Comparison of ENCODE assay signal across 32 cellular contexts in genomic region chr16:2526135-2526534, GRCh38. TPM values are rescaled to one million over a fixed set of nuclear protein-coding genes. Genes with fewer than 3 reads are reported as not detected.
DNase-seq lines count a peak whose midpoint lies in the region; ATAC-seq and TF ChIP-seq lines count a peak whose summit lies in the region.
"Had no signal": no experiment of that assay in that cellular context is flagged by ENCODE, and none has a peak within 500 bp of the region (broad histone marks: within the 10 kb centered on the region; RNA-seq: fewer than 3 reads in every experiment).

No MANE protein-coding gene starts in this region.

- no peak for TF ChIP-seq POLR2A in vagina (IDR thresholded peaks at IDR 0.05)

- H4K20me1 ChIP-seq in SK-N-SH (ENCODE audit: insufficient read depth) = no peaks in the 10 kb centered on the region

- TF ChIP-seq EP300 in SK-N-SH (IDR thresholded peaks at IDR 0.05; ENCODE audit: borderline replicate concordance in 1 of 2, low read depth in 1 of 2, low read length in 1 of 2) = no peak

- H3K4me1 ChIP-seq in SK-N-SH (ENCODE audit: control insufficient read depth in 1 of 2, insufficient read depth in 2 of 2, low read depth in 1 of 2, low read length in 1 of 2) = peaks cover 0 to 6% of the 10 kb centered on the region in 2 experiments; a peak in 3 of 4 replicates
- H3K4me1 ChIP-seq in neutrophil (ENCODE audit: control insufficient read depth in 1 of 2, insufficient read depth in 1 of 2, low read depth in 1 of 2, low read length in 1 of 2) = peaks cover 59 to 69% of the 10 kb centered on the region in 2 experiments
- peaks cover 8% of the 10 kb centered on the region for H3K4me1 ChIP-seq in vagina

- peaks cover 28% of the 10 kb centered on the region for H3K4me1 Mint-ChIP-seq in central memory CD8-positive, alpha-beta T cell
- H3K4me1 Mint-ChIP-seq in CD14-positive monocyte = peaks cover 19% of the 10 kb centered on the region

- no peak overlapping the region for H3K9ac ChIP-seq in SK-N-SH
- H3K9ac ChIP-seq: parathyroid adenoma had no signal

- no peak for TF ChIP-seq RAD21 in SK-N-SH (IDR thresholded peaks at IDR 0.05; ENCODE audit: low read length)

- no peaks in the 10 kb centered on the region for H3K9me3 Mint-ChIP-seq in central memory CD8-positive, alpha-beta T cell
- H3K9me3 Mint-ChIP-seq in CD14-positive monocyte = peaks cover 0 to 2% (median 0%) of the 10 kb centered on the region in 7 donors
- H3K9me3 Mint-ChIP-seq: stimulated activated naive CD8-positive, alpha-beta T cell treated with anti-CD3 and anti-CD28 coated beads, Interleukin-15, amount 100 ng/mL, for 72 hours had no signal

- H3K4me2 ChIP-seq in SK-N-SH = no peak overlapping the region
- H3K4me2 ChIP-seq: PC-9 had no signal

- peaks cover 24 to 39% of the 10 kb centered on the region in 2 experiments for H3K36me3 ChIP-seq in SK-N-SH (replicated peaks in 1 of 2; ENCODE audit: control insufficient read depth in 1 of 2, insufficient read depth in 2 of 2, low read length in 1 of 2)
- peaks cover 60% of the 10 kb centered on the region for H3K36me3 ChIP-seq in neutrophil
- H3K36me3 ChIP-seq in vagina = peaks cover 0 to 39% of the 10 kb centered on the region in 2 donors

- no peaks in the 10 kb centered on the region for H3K27me3 Mint-ChIP-seq in central memory CD8-positive, alpha-beta T cell
- no peaks in the 10 kb centered on the region for H3K27me3 Mint-ChIP-seq in CD14-positive monocyte (ENCODE audit: low read depth in 3 of 3)
- H3K27me3 Mint-ChIP-seq: stimulated activated naive CD8-positive, alpha-beta T cell treated with anti-CD3 and anti-CD28 coated beads, Interleukin-15, amount 100 ng/mL, for 72 hours had no signal

- WGBS in SK-N-SH (ENCODE audit: low lambda C conversion rate) = 97% methylated on average over 7 of the region's 8 CpGs

- POLR2A ChIA-PET in SK-N-SH (lab: Yijun Ruan, JAX) = no interaction called here

- H2AFZ ChIP-seq in SK-N-SH (ENCODE audit: low read depth) = no peak overlapping the region
- H2AFZ ChIP-seq: parathyroid adenoma, PC-9 had no signal

- H3K27ac ChIP-seq in SK-N-SH (ENCODE audit: low read depth in 2 of 2, low read length in 1 of 2) (no peak overlapping the region), neutrophil (peak overlapping the region; percentile 91), vagina (no peak overlapping the region)
- H3K27ac ChIP-seq: 22Rv1, C4-2B, heart left ventricle, parathyroid adenoma, PC-9, thoracic aorta had no signal

- H3K9me3 ChIP-seq in SK-N-SH (no peaks in the 10 kb centered on the region), neutrophil (no peaks in the 10 kb centered on the region), vagina (no peaks in the 10 kb centered on the region)
- H3K9me3 ChIP-seq: HAP-1, heart left ventricle, thoracic aorta had no signal

- H3K9me2 ChIP-seq in SK-N-SH = no peaks in the 10 kb centered on the region

- peaks cover 2% of the 10 kb centered on the region for H3F3A ChIP-seq in SK-N-SH (replicated peaks; ENCODE audit: insufficient read depth)

- no peaks in the 10 kb centered on the region for H3K27me3 ChIP-seq in SK-N-SH (ENCODE audit: insufficient read depth)
- no peaks in the 10 kb centered on the region for H3K27me3 ChIP-seq in neutrophil
- no peaks in the 10 kb centered on the region for H3K27me3 ChIP-seq in vagina
- H3K27me3 ChIP-seq: heart left ventricle had no signal

- intact Hi-C loops in vagina (cut with DNase I) = no loop called here
- intact Hi-C loops in CD14-positive monocyte (cut with micrococcal nuclease) = no loop called here

- CTCF ChIA-PET in SK-N-SH (lab: Yijun Ruan, JAX) = no interaction called here

- H3K36me3 Mint-ChIP-seq in central memory CD8-positive, alpha-beta T cell (ENCODE audit: insufficient read depth) = peaks cover 36% of the 10 kb centered on the region
- H3K36me3 Mint-ChIP-seq in CD14-positive monocyte = peaks cover 60 to 79% of the 10 kb centered on the region in 2 donors

- ATAC-seq in SK-N-SH treated with all-trans-retinoic acid at 6 μM for 48 hours (no peak), GM18858 (IDR thresholded peaks at IDR 0.05; ENCODE audit: unreplicated experiment) (no peak)
- ATAC-seq in central memory CD8-positive, alpha-beta T cell (replicated peaks; ENCODE audit: extremely low read depth, poor library complexity, severe bottlenecking) = no peak
- ATAC-seq: heart left ventricle; stimulated activated naive CD8-positive, alpha-beta T cell treated with anti-CD3 and anti-CD28 coated beads, Interleukin-15, amount 100 ng/mL, for 72 hours had no signal

- DNase-seq in SK-N-SH = peak; percentile 11
- DNase-seq in 8988T = peak; percentile 6
- DNase-seq in central memory CD8-positive, alpha-beta T cell (ENCODE audit: low spot score in 2 of 2) = no peak
- no peak for DNase-seq in vagina (ENCODE audit: extremely low spot score in 2 of 2)
- no peak for DNase-seq in CD14-positive monocyte (ENCODE audit: low spot score)
- DNase-seq: activated CD4-positive, alpha-beta T cell treated with anti-CD3 and anti-CD28 coated beads for 48 hours; activated gamma-delta T cell; central memory CD4-positive, alpha-beta T cell; DND-41; foreskin melanocyte; GF-D8; Kasumi-1; NCI-H1436 treated with DMSO at 0.1 percent for 48 hours; NCI-H2081 treated with DMSO at 0.1 percent for 48 hours; NCI-H2227 treated with DMSO at 0.1 percent for 48 hours; NCI-H526; NK-92 treated with Interleukin-12 subunit alpha and Interleukin-12 subunit beta, amount 100 ng/mL, for 24 hours; PC-9; SHP77; stimulated activated naive CD8-positive, alpha-beta T cell treated with anti-CD3 and anti-CD28 coated beads, Interleukin-15, amount 100 ng/mL, for 72 hours had no signal

- peaks cover 32% of the 10 kb centered on the region for H3K79me2 ChIP-seq in SK-N-SH (ENCODE audit: insufficient read depth)

- peak overlapping the region; percentile 33 for H3K27ac Mint-ChIP-seq in central memory CD8-positive, alpha-beta T cell (ENCODE audit: low read depth)
- H3K27ac Mint-ChIP-seq in CD14-positive monocyte = peak overlapping the region in 2 of 7 donors; percentile 44 to 50

- H3K4me3 ChIP-seq in SK-N-SH (ENCODE audit: low read depth in 2 of 2, low read length in 1 of 2) (no peak overlapping the region), neutrophil (ENCODE audit: low read depth in 1 of 2, low read length in 1 of 2) (peak overlapping the region; percentile 21 to 49), vagina (no peak overlapping the region)
- H3K4me3 ChIP-seq: HAP-1, heart left ventricle, PC-9, thoracic aorta had no signal

- TF ChIP-seq CTCF in SK-N-SH (IDR thresholded peaks at IDR 0.05) = no peak
- no peak for TF ChIP-seq CTCF in neutrophil (IDR thresholded peaks at IDR 0.05)
- no peak for TF ChIP-seq CTCF in vagina (IDR thresholded peaks at IDR 0.05)
- TF ChIP-seq CTCF in CD14-positive monocyte (IDR thresholded peaks at IDR 0.05) = no peak

- H3K4me3 Mint-ChIP-seq in central memory CD8-positive, alpha-beta T cell = no peak overlapping the region
- H3K4me3 Mint-ChIP-seq in CD14-positive monocyte = no peak overlapping the region
- H3K4me3 Mint-ChIP-seq: stimulated activated naive CD8-positive, alpha-beta T cell treated with anti-CD3 and anti-CD28 coated beads, Interleukin-15, amount 100 ng/mL, for 72 hours had no signal

TF ChIP-seq in SK-N-SH, 30 proteins besides CTCF, POLR2A, EP300 and RAD21 (continues in another document):
- TF ChIP-seq SMC3 (IDR thresholded peaks at IDR 0.05; ENCODE audit: low read depth, low read length) (no peak), TAF1 (IDR thresholded peaks at IDR 0.05; ENCODE audit: borderline replicate concordance, low read depth, low read length) (no peak), FOXJ3 (CRISPR knock-in tag; IDR thresholded peaks at IDR 0.05) (no peak), RXRA (IDR thresholded peaks at IDR 0.05; ENCODE audit: borderline replicate concordance, low read depth) (no peak), GATA2 (CRISPR knock-in tag; IDR thresholded peaks at IDR 0.05) (no peak)

TF ChIP-seq in SK-N-SH treated with all-trans-retinoic acid at 6 μM for 48 hours, 23 proteins besides CTCF, POLR2A, EP300 and RAD21 (continues in another document):
- no peak for TF ChIP-seq ZNF565 (CRISPR knock-in tag; conservative IDR thresholded peaks at IDR 0.05; ENCODE audit: low read depth)
- TF ChIP-seq SNAI2 (CRISPR knock-in tag; IDR thresholded peaks at IDR 0.05) = no peak
- no peak for TF ChIP-seq BACH2 (CRISPR knock-in tag; IDR thresholded peaks at IDR 0.05; ENCODE audit: borderline replicate concordance)
- TF ChIP-seq CSRNP3 (CRISPR knock-in tag; IDR thresholded peaks at IDR 0.05) = no peak

RNA-seq across cellular contexts. Expression of gene CEMP1, which starts 5.1 kb away (rescaled TPM):
- polyA plus RNA-seq in SK-N-SH (2012; rRNA removed) (not detected in 2 replicates), CD14-positive monocyte (under 1 TPM in 1 of 2 donors, not detected in 1; 0.56 TPM)
- not detected in 2 replicates for polyA plus RNA-seq in SK-N-SH (2012; cell fraction: cytosol; rRNA removed)
- polyA plus RNA-seq in SK-N-SH (2012; cell fraction: nucleus; rRNA removed) = 0.12 TPM in 1 of 2 replicates, not detected in the other
- total RNA-seq in vagina = not detected
- total RNA-seq: activated CD8-positive, alpha-beta memory T cell treated with anti-CD3 and anti-CD28 coated beads for 36 hours; dermis microvascular lymphatic vessel endothelial cell had no signal
- polyA plus RNA-seq: keratinocyte had no signal

RNA-seq across cellular contexts. Expression of gene AMDHD2, which starts 6.0 kb away (rescaled TPM):
- polyA plus RNA-seq in SK-N-SH (2012; rRNA removed) (38.1 and 50.7 TPM in 2 replicates), CD14-positive monocyte (1 to 10 TPM; 6.9 to 8.4 TPM)
- polyA plus RNA-seq in SK-N-SH (2012; cell fraction: cytosol; rRNA removed) = 10.0 and 16.0 TPM in 2 replicates
- 250 and 312 TPM in 2 replicates for polyA plus RNA-seq in SK-N-SH (2012; cell fraction: nucleus; rRNA removed)
- 25.5 TPM for total RNA-seq in vagina

RNA-seq across cellular contexts. Expression of gene PDPK1, which starts 11.7 kb away (rescaled TPM):
- 22.0 and 33.4 TPM in 2 replicates for polyA plus RNA-seq in SK-N-SH (2012; rRNA removed)
- polyA plus RNA-seq in SK-N-SH (2012; cell fraction: cytosol; rRNA removed) = 18.8 and 27.2 TPM in 2 replicates
- 33.6 and 52.5 TPM in 2 replicates for polyA plus RNA-seq in SK-N-SH (2012; cell fraction: nucleus; rRNA removed)
- 29.2 TPM for total RNA-seq in vagina
- 10 to 100 TPM; 35.6 to 38.6 TPM for polyA plus RNA-seq in CD14-positive monocyte

RNA-seq across cellular contexts. Expression of gene ATP6V0C, which starts 12.4 kb away (rescaled TPM):
- polyA plus RNA-seq in SK-N-SH (2012; rRNA removed) = 30.2 and 80.1 TPM in 2 replicates
- 61.1 and 88.7 TPM in 2 replicates for polyA plus RNA-seq in SK-N-SH (2012; cell fraction: cytosol; rRNA removed)
- 73.3 and 99.4 TPM in 2 replicates for polyA plus RNA-seq in SK-N-SH (2012; cell fraction: nucleus; rRNA removed)
- total RNA-seq in vagina = 133 TPM
- polyA plus RNA-seq in CD14-positive monocyte = 100 to 1,000 TPM; 176 to 187 TPM

RNA-seq across cellular contexts. Expression of gene TBC1D24, which starts 51.2 kb away (rescaled TPM):
- 5.6 and 6.7 TPM in 2 replicates for polyA plus RNA-seq in SK-N-SH (2012; rRNA removed)
- 2.7 and 3.9 TPM in 2 replicates for polyA plus RNA-seq in SK-N-SH (2012; cell fraction: cytosol; rRNA removed)
- polyA plus RNA-seq in SK-N-SH (2012; cell fraction: nucleus; rRNA removed) = 18.3 and 20.6 TPM in 2 replicates
- 9.6 TPM for total RNA-seq in vagina
- polyA plus RNA-seq in CD14-positive monocyte = 1 to 10 TPM in 1 of 2 donors, under 1 TPM in 1; 0.76 to 2.1 TPM

Comparison
In these comparisons a context has a peak if more than half of its experiments do, and no peak if none do; other contexts are left out.
1. DNase-seq: peak in SK-N-SH (single experiment) and 8988T (single experiment); none in central memory CD8-positive, alpha-beta T cell (0 of 2), vagina (0 of 2) and CD14-positive monocyte (single experiment).
2. H3K4me3 ChIP-seq: peak in neutrophil (2 of 2); none in SK-N-SH (0 of 2) and vagina (0 of 2).